In genomic region chr11:66638177-66639065, GRCh38 we compare ENCODE assay signal across 1 cellular context.
TF ChIP-seq lines count a peak whose summit lies in the region.

Gene RBM4, plus strand, starts transcription at chr11:66638703. Its CDS starts 1,009 bp downstream, at chr11:66639712.

TF ChIP-seq in K562, 482 proteins besides CTCF, POLR2A, EP300 and RAD21 (continued from another document and continues in another):
- TF ChIP-seq MGA (IDR thresholded peaks at IDR 0.05), result peak; percentile 97
- no peak for TF ChIP-seq PTBP1 (IDR thresholded peaks at IDR 0.05; ENCODE audit: low read depth, low read length)
- 0 out of 2 replicates have a peak, but pooled peaks have one; percentile 26 for TF ChIP-seq PYGO2 (tag; IDR thresholded peaks at IDR 0.05)
- TF ChIP-seq BRD9 (IDR thresholded peaks at IDR 0.05; ENCODE audit: low read depth, partially characterized antibody), result no peak
- no peak for TF ChIP-seq NR2C1 (IDR thresholded peaks at IDR 0.05)
- 0 out of 2 replicates have a peak, but pooled peaks have one; percentile 15 for TF ChIP-seq NR2C1 (tag; IDR thresholded peaks at IDR 0.05)
- peak; percentile 72 for TF ChIP-seq RB1 (IDR thresholded peaks at IDR 0.05; ENCODE audit: low read depth)
- TF ChIP-seq FOXA1 (IDR thresholded peaks at IDR 0.05; ENCODE audit: borderline replicate concordance), result no peak
- TF ChIP-seq ZMIZ1 (IDR thresholded peaks at IDR 0.05; ENCODE audit: low read depth in 2 of 2, low read length in 2 of 2), result no peak
- TF ChIP-seq CBFA2T3 (IDR thresholded peaks at IDR 0.05), result no peak
- TF ChIP-seq ZBTB5 (IDR thresholded peaks at IDR 0.05), result no peak
- 0 out of 2 replicates have a peak, but pooled peaks have one; percentile 44 for TF ChIP-seq HBP1 (CRISPR knock-in tag; IDR thresholded peaks at IDR 0.05)
- TF ChIP-seq ZNF584 (CRISPR knock-in tag; IDR thresholded peaks at IDR 0.05; ENCODE audit: low read depth), result no peak
- no peak for TF ChIP-seq PRMT5 (CRISPR knock-in tag; IDR thresholded peaks at IDR 0.05)
- TF ChIP-seq ZNF239 (CRISPR knock-in tag; IDR thresholded peaks at IDR 0.05), result no peak
- no peak for TF ChIP-seq CLOCK (CRISPR knock-in tag; IDR thresholded peaks at IDR 0.05; ENCODE audit: borderline replicate concordance)
- TF ChIP-seq E4F1 (CRISPR knock-in tag; IDR thresholded peaks at IDR 0.05; ENCODE audit: borderline replicate concordance), result no peak
- no peak for TF ChIP-seq ZNF644 (tag; IDR thresholded peaks at IDR 0.05; ENCODE audit: low read depth)
- 0 out of 2 replicates have a peak, but pooled peaks have one; percentile 52 for TF ChIP-seq E2F3 (CRISPR knock-in tag; IDR thresholded peaks at IDR 0.05)
- no peak for TF ChIP-seq ZNF140 (CRISPR knock-in tag; IDR thresholded peaks at IDR 0.05)
- TF ChIP-seq ZNF449 (CRISPR knock-in tag; IDR thresholded peaks at IDR 0.05), result no peak
- TF ChIP-seq TRIM25 (IDR thresholded peaks at IDR 0.05; ENCODE audit: borderline replicate concordance), result 0 out of 2 replicates have a peak, but pooled peaks have one; percentile 26
- no peak for TF ChIP-seq RAD51 (IDR thresholded peaks at IDR 0.05; ENCODE audit: borderline replicate concordance, low read depth)
- peak; percentile 53; the same call in 1 of the 2 replicates for TF ChIP-seq PHF21A (IDR thresholded peaks at IDR 0.05; ENCODE audit: borderline replicate concordance, low read depth)
